ENCODE assay signal across 12 cellular contexts in the genomic region with DNA sequence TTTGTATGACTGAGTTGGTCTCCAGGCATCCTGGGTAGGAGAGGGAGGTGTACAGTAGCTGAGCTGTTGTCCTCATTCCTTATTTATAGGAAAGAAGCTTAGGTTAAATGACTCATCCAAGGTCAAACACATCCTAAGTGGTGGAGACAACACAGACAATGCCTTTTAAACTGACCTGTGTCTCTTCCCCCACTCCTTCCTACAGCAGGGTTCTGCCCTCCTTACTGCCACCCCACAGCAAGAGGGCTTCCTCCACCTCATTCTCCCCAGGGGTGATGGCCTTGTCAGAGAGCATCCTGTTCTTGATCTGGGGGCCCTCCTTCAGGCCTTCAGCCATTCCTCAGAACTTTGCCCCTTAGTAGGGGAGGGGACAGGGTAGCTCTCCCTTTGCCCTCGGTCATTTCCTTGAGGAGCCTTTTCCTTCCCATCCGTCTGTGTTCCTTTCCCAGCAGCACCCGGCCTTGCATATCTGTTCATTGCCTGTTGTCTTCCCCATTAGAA. TPM values are rescaled to one million over a fixed set of nuclear protein-coding genes. Genes with fewer than 3 reads are reported as not detected.
DNase-seq lines count a peak whose midpoint lies in the region; ATAC-seq and TF ChIP-seq lines count a peak whose summit lies in the region.
"Had no signal": no experiment of that assay in that cellular context is flagged by ENCODE, and none has a peak within 500 bp of the region (broad histone marks: within the 10 kb centered on the region; RNA-seq: fewer than 3 reads in every experiment).

No MANE protein-coding gene starts in this region.

- H3K27ac Mint-ChIP-seq in natural killer cell (peak overlapping the region; percentile 53 to 76), MCF 10A (ENCODE audit: low read depth, unreplicated experiment) (no peak overlapping the region), memory B cell (peak overlapping the region; percentile 54)
- no peak overlapping the region for H3K27ac Mint-ChIP-seq in natural killer cell treated with Interleukin-12 subunit alpha and Interleukin-12 subunit beta and Interleukin-15 and Interleukin-18, amount 100 ng/mL, for 72 hours
- H3K27ac Mint-ChIP-seq: CD14-positive monocyte had no signal

- H3K36me3 Mint-ChIP-seq in natural killer cell (no peaks in the 10 kb centered on the region), MCF 10A (ENCODE audit: insufficient read depth, unreplicated experiment) (peaks cover 13% of the 10 kb centered on the region), memory B cell (peaks cover 5% of the 10 kb centered on the region)
- H3K36me3 Mint-ChIP-seq in natural killer cell treated with Interleukin-12 subunit alpha and Interleukin-12 subunit beta and Interleukin-15 and Interleukin-18, amount 100 ng/mL, for 72 hours: peaks cover 5% of the 10 kb centered on the region
- H3K36me3 Mint-ChIP-seq: CD14-positive monocyte had no signal

- no TSS peak for BruUV-seq in MCF 10A (replicated peaks; lab: Mats Ljungman, UMichigan)

- CTCF ChIA-PET in MCF 10A (lab: Yijun Ruan, JAX): interaction anchor here (0.6 to 2.1 kb wide), 6 partner anchors 12 to 39 kb away, joined by 4 to 8 read pairs (median 6); no protein-coding TSS in a partner anchor

- POLR2A ChIA-PET in MCF 10A (lab: Yijun Ruan, JAX): no interaction called here

- intact Hi-C loops in natural killer cell (cut with micrococcal nuclease): no loop called here
- intact Hi-C loops in MCF 10A (cut with micrococcal nuclease): no loop called here

- ATAC-seq in natural killer cell (peak in 1 of 3 donors; percentile 29), memory B cell (ENCODE audit: low read depth) (no peak), HG02840 (IDR thresholded peaks at IDR 0.05; ENCODE audit: low FRiP score, unreplicated experiment) (no peak)
- ATAC-seq in natural killer cell treated with Interleukin-12 subunit alpha and Interleukin-12 subunit beta and Interleukin-15 and Interleukin-18, amount 100 ng/mL, for 72 hours: no peak

- TF ChIP-seq CTCF in natural killer cell (IDR thresholded peaks at IDR 0.05) (no peak), MCF 10A (IDR thresholded peaks at IDR 0.05; ENCODE audit: unreplicated experiment) (no peak)

- no peak for DNase-seq in natural killer cell
- DNase-seq in natural killer cell treated with Interleukin-12 subunit alpha and Interleukin-12 subunit beta and Interleukin-15 and Interleukin-18, amount 100 ng/mL, for 72 hours (ENCODE audit: low spot score): no peak
- peak; percentile 41 for DNase-seq in MCF 10A (ENCODE audit: unreplicated experiment)
- no peak for DNase-seq in memory B cell (ENCODE audit: low spot score in 2 of 2)
- DNase-seq in NCI-H82 treated with DMSO at 0.1 percent for 48 hours (lab: John Stamatoyannopoulos, UW; ENCODE audit: unreplicated experiment): no peak
- no peak for DNase-seq in stimulated activated CD4-positive, alpha-beta T cell treated with anti-CD3 and anti-CD28 coated beads, Interleukin-2, amount 100 ng/mL, for 48 hours
- no peak for DNase-seq in nucleus accumbens (lab: John Stamatoyannopoulos, UW)
- DNase-seq: activated CD4-positive, CD25-positive, alpha-beta regulatory T cell treated with anti-CD3 and anti-CD28 coated beads, Interleukin-2, amount 50 U/mL, for 72 hours; NK-92 treated with Interleukin-12 subunit alpha and Interleukin-12 subunit beta, amount 100 ng/mL, for 24 hours had no signal

- H3K4me3 Mint-ChIP-seq in natural killer cell (no peak overlapping the region), MCF 10A (ENCODE audit: unreplicated experiment) (no peak overlapping the region), memory B cell (peak overlapping the region; percentile 53)
- no peak overlapping the region for H3K4me3 Mint-ChIP-seq in natural killer cell treated with Interleukin-12 subunit alpha and Interleukin-12 subunit beta and Interleukin-15 and Interleukin-18, amount 100 ng/mL, for 72 hours
- H3K4me3 Mint-ChIP-seq: CD14-positive monocyte had no signal

- no peaks in the 10 kb centered on the region for H3K9me3 Mint-ChIP-seq in natural killer cell
- no peaks in the 10 kb centered on the region for H3K9me3 Mint-ChIP-seq in natural killer cell treated with Interleukin-12 subunit alpha and Interleukin-12 subunit beta and Interleukin-15 and Interleukin-18, amount 100 ng/mL, for 72 hours
- no peaks in the 10 kb centered on the region for H3K9me3 Mint-ChIP-seq in MCF 10A (ENCODE audit: unreplicated experiment)
- H3K9me3 Mint-ChIP-seq in memory B cell: no peaks in the 10 kb centered on the region
- H3K9me3 Mint-ChIP-seq: CD14-positive monocyte, IgD-negative memory B cell had no signal

- H3K4me1 Mint-ChIP-seq in natural killer cell (peaks cover 21 to 45% of the 10 kb centered on the region in 2 donors), MCF 10A (ENCODE audit: insufficient read depth, unreplicated experiment) (peaks cover 28% of the 10 kb centered on the region), memory B cell (peaks cover 40% of the 10 kb centered on the region)
- peaks cover 16 to 26% of the 10 kb centered on the region in 2 donors for H3K4me1 Mint-ChIP-seq in natural killer cell treated with Interleukin-12 subunit alpha and Interleukin-12 subunit beta and Interleukin-15 and Interleukin-18, amount 100 ng/mL, for 72 hours (ENCODE audit: low read depth in 2 of 2)

- H3K27me3 Mint-ChIP-seq in natural killer cell (ENCODE audit: low read depth in 2 of 2) (no peaks in the 10 kb centered on the region), MCF 10A (ENCODE audit: insufficient read depth, unreplicated experiment) (no peaks in the 10 kb centered on the region), memory B cell (no peaks in the 10 kb centered on the region)
- H3K27me3 Mint-ChIP-seq in natural killer cell treated with Interleukin-12 subunit alpha and Interleukin-12 subunit beta and Interleukin-15 and Interleukin-18, amount 100 ng/mL, for 72 hours: no peaks in the 10 kb centered on the region
- H3K27me3 Mint-ChIP-seq: IgD-negative memory B cell had no signal

RNA-seq across cellular contexts. Expression of gene GPI, which starts 48.2 kb away (rescaled TPM):
- total RNA-seq in natural killer cell (100 to 1,000 TPM in 2 of 3 donors, 10 to 100 TPM in 1; 98.5 to 132 (median 104) TPM), MCF 10A (2022) (139 and 201 TPM in 2 replicates)
- 100 to 1,000 TPM; 394 to 516 TPM for total RNA-seq in natural killer cell treated with Interleukin-12 subunit alpha and Interleukin-12 subunit beta and Interleukin-15 and Interleukin-18, amount 100 ng/mL, for 72 hours

Comparison
In these comparisons a context has a peak if more than half of its experiments do, and no peak if none do; other contexts are left out.
1. H3K27ac Mint-ChIP-seq: peak in natural killer cell (2 of 2) and memory B cell (single experiment); none in natural killer cell treated with Interleukin-12 subunit alpha and Interleukin-12 subunit beta and Interleukin-15 and Interleukin-18, amount 100 ng/mL, for 72 hours (0 of 2) and MCF 10A (single experiment).